1 cellular context compared by ENCODE assay signal in genomic region chr10:100347568-100348195, GRCh38.
TF ChIP-seq lines count a peak whose summit lies in the region.

No MANE protein-coding gene starts in this region.

TF ChIP-seq in HEK293, 187 proteins besides CTCF, POLR2A, EP300 and RAD21 (continued from another document):
- TF ChIP-seq ZBTB11 (tag by site-specific recombination; conservative IDR thresholded peaks at IDR 0.05; ENCODE audit: low read depth) (peak; percentile 77), ZNF398 (tag by site-specific recombination; IDR thresholded peaks at IDR 0.05) (peak; percentile 38), ZBTB20 (tag by site-specific recombination; IDR thresholded peaks at IDR 0.05) (0 out of 2 replicates have a peak, but pooled peaks have one; percentile 16), GLI4 (tag by site-specific recombination; IDR thresholded peaks at IDR 0.05) (no peak)
